Comparison of ENCODE assay signal across 8 cellular contexts in genomic region chr17:81400154-81400938, GRCh38. TPM values are rescaled to one million over a fixed set of nuclear protein-coding genes. Genes with fewer than 3 reads are reported as not detected.
A peak's percentile ranks its signal among the peaks of the same experiment; 100 is the strongest.
DNase-seq lines count a peak whose midpoint lies in the region; ATAC-seq and TF ChIP-seq lines count a peak whose summit lies in the region.

No MANE protein-coding gene starts in this region.

- peaks cover 14% of the 10 kb centered on the region for H3F3A ChIP-seq in GM23338 (replicated peaks; ENCODE audit: low read depth)

- no peaks in the 10 kb centered on the region for H3K9me2 ChIP-seq in GM23338 (ENCODE audit: insufficient read depth)

- DNase-seq in GM23338 (ENCODE audit: low spot score) (peak; percentile 77), SJCRH30 (peak in 1 of 2 experiments; percentile 57), epidermal melanocyte (ENCODE audit: insufficient read length, low spot score) (peak; percentile 69), NCI-H69 (lab: John Stamatoyannopoulos, UW) (no peak), NCI-H2029 (lab: John Stamatoyannopoulos, UW) (no peak), NCI-H187 treated with DMSO at 0.1 percent for 48 hours (lab: John Stamatoyannopoulos, UW) (no peak), GOT3 (lab: John Stamatoyannopoulos, UW) (no peak)

- H3K4me3 ChIP-seq in GM23338 (peak overlapping the region; percentile 58), SJCRH30 (peak overlapping the region; percentile 61), muscle layer of duodenum (ENCODE audit: low read depth in 1 of 2, low read length in 2 of 2) (peak overlapping the region; percentile 57 to 77)

- peaks cover 46% of the 10 kb centered on the region for H3K4me1 Mint-ChIP-seq in GM23338

- ATAC-seq in GM23338 = peak; percentile 0

- peaks cover 71% of the 10 kb centered on the region for H3K27me3 Mint-ChIP-seq in GM23338 (ENCODE audit: insufficient read depth, low read depth, poor library complexity)

- H4K20me1 ChIP-seq in GM23338 (replicated peaks; ENCODE audit: insufficient read depth) = no peaks in the 10 kb centered on the region

- peak overlapping the region; percentile 93 for H2AFZ ChIP-seq in GM23338

- H3K4me3 Mint-ChIP-seq in GM23338 = peak overlapping the region; percentile 69

- H3K27me3 ChIP-seq in GM23338 (ENCODE audit: insufficient read depth) (peaks cover 90% of the 10 kb centered on the region), SJCRH30 (no peaks in the 10 kb centered on the region), muscle layer of duodenum (ENCODE audit: low read depth, low read length) (no peaks in the 10 kb centered on the region)

- H3K27ac ChIP-seq in GM23338 (ENCODE audit: low read depth) (no peak overlapping the region), SJCRH30 (no peak overlapping the region), muscle layer of duodenum (ENCODE audit: low read length) (peak overlapping the region; percentile 84)

- H3K4me2 ChIP-seq in GM23338 = peak overlapping the region; percentile 84

- no peaks in the 10 kb centered on the region for H3K9me3 ChIP-seq in SJCRH30 (replicated peaks)
- H3K9me3 ChIP-seq in muscle layer of duodenum (ENCODE audit: control insufficient read depth in 1 of 2, low read length in 2 of 2) = no peaks in the 10 kb centered on the region

- no peak overlapping the region for H3K27ac Mint-ChIP-seq in GM23338

- H3K9me3 Mint-ChIP-seq in GM23338 = peaks cover 3% of the 10 kb centered on the region; the same call in 1 of the 3 replicates

- peaks cover 42% of the 10 kb centered on the region for H3K4me1 ChIP-seq in GM23338 (ENCODE audit: insufficient read depth)
- peaks cover 18% of the 10 kb centered on the region for H3K4me1 ChIP-seq in SJCRH30
- H3K4me1 ChIP-seq in muscle layer of duodenum (ENCODE audit: control insufficient read depth in 1 of 2, insufficient read depth in 2 of 2, low read length in 2 of 2) = peaks cover 16 to 37% of the 10 kb centered on the region in 2 donors

- H3K36me3 ChIP-seq in GM23338 (ENCODE audit: insufficient read depth) (no peaks in the 10 kb centered on the region), SJCRH30 (no peaks in the 10 kb centered on the region), muscle layer of duodenum (ENCODE audit: control insufficient read depth in 1 of 2, insufficient read depth in 2 of 2, low read length in 2 of 2) (no peaks in the 10 kb centered on the region)

- H3K79me2 ChIP-seq in GM23338 (replicated peaks; ENCODE audit: insufficient read depth) = no peaks in the 10 kb centered on the region

- no peak for TF ChIP-seq CTCF in GM23338 (conservative IDR thresholded peaks at IDR 0.05; ENCODE audit: low read depth in 2 of 2)

- peaks cover 2% of the 10 kb centered on the region; the same call in 1 of the 3 replicates for H3K36me3 Mint-ChIP-seq in GM23338 (ENCODE audit: low read depth)

TF ChIP-seq in GM23338, 12 proteins besides CTCF, POLR2A, EP300 and RAD21:
- TF ChIP-seq EZH2phosphoT487 (IDR thresholded peaks at IDR 0.05; ENCODE audit: unreplicated experiment) (no peak), JUNB (IDR thresholded peaks at IDR 0.05; ENCODE audit: unreplicated experiment) (no peak), ZNF114 (CRISPR knock-in tag; IDR thresholded peaks at IDR 0.05) (no peak), ZNF331 (CRISPR knock-in tag; IDR thresholded peaks at IDR 0.05; ENCODE audit: low read depth) (no peak), EZH2 (IDR thresholded peaks at IDR 0.05; ENCODE audit: low read depth, unreplicated experiment) (peak; percentile 95), ETS1 (IDR thresholded peaks at IDR 0.05) (no peak)
TF ChIP-seq in GM23338: peak in this region for 1.

RNA-seq across cellular contexts. Expression of gene BAHCC1, which starts 5.1 kb away (rescaled TPM):
- total RNA-seq in GM23338 (2014; rRNA removed; shearing (Covaris generic)) = 1.1 and 1.8 TPM in 2 replicates
- polyA plus RNA-seq in GM23338 (2016; fragmentation: Nextera tagmentation; extraction: Ambion mirVana) = 0.17 and 0.24 TPM in 2 replicates
- 17.4 and 20.0 TPM in 2 replicates for total RNA-seq in SJCRH30 (2014; rRNA removed; shearing (Covaris generic))

Comparison
In these comparisons a context has a peak if more than half of its experiments do, and no peak if none do; other contexts are left out.
1. DNase-seq: peak in GM23338 (single experiment) and epidermal melanocyte (single experiment); none in NCI-H69 (single experiment), NCI-H2029 (single experiment), NCI-H187 treated with DMSO at 0.1 percent for 48 hours (single experiment) and GOT3 (single experiment).
2. Peak in every context shown above with its lines, with median percentiles within 50 percentile points of each other: H3K4me3 ChIP-seq.